In the genomic region with DNA sequence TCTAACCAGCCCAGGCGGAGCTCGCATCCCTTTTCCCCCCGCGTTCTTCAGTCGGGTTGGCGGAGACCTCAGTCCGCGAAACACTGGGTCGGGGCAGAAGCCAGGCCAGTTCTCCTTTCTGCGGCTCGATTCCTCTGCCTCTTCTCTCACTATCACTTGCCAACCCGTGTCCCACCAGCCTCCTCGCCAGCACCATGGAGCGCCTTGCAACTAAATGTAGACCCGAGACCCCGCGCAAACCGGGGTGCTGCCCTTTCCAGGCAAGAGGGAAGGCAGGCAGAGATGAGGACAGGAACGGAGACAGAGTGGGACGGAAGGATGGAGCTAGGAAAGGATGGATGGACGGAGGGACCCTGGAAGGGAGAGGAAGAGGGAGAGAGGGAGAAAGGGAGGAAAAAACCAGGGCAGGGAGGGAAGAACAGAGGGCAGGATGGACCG, we compare ENCODE assay signal across 11 cellular contexts. TPM values are rescaled to one million over a fixed set of nuclear protein-coding genes. Genes with fewer than 3 reads are reported as not detected.
DNase-seq lines count a peak whose midpoint lies in the region; FAIRE-seq and TF ChIP-seq lines count a peak whose summit lies in the region.
"Not testable (repeated sequence)": the region's sequence is repeated elsewhere in the genome, so short reads cannot be mapped to it uniquely, and the experiment has no call there.
"Had no signal": no experiment of that assay in that cellular context is flagged by ENCODE, and none has a peak within 500 bp of the region (broad histone marks: within the 10 kb centered on the region; RNA-seq: fewer than 3 reads in every experiment).

No MANE protein-coding gene starts in this region.

- not testable (repeated sequence) for FAIRE-seq in keratinocyte (lab: Jason Lieb, UNC)

- peaks cover 19% of the 10 kb centered on the region for H3K9me3 Mint-ChIP-seq in activated CD4-positive, alpha-beta T cell treated with anti-CD3 and anti-CD28 coated beads, Interleukin-2, amount 10 ng/mL, durations not matched to agents 24 days and 14 days

- H3K4me2 ChIP-seq in BLaER1 treated with 17β-estradiol and CSF1 and Interleukin-3, amounts not matched to agents 10 nM and 100 nM, result peak overlapping the region; percentile 65 to 94 (median 79)
- H3K4me2 ChIP-seq in mammary epithelial cell (ENCODE audit: insufficient read depth, low read depth, low read length), result not testable (repeated sequence)
- H3K4me2 ChIP-seq in keratinocyte (ENCODE audit: control insufficient read depth, extremely low read depth, insufficient read depth, low read depth, low read length), result peak overlapping the region; percentile 77

- H3K4me3 Mint-ChIP-seq in activated CD4-positive, alpha-beta T cell treated with anti-CD3 and anti-CD28 coated beads, Interleukin-2, amount 10 ng/mL, durations not matched to agents 24 days and 14 days, result peak overlapping the region; percentile 40

- H3K9ac ChIP-seq in BLaER1 treated with 17β-estradiol and CSF1 and Interleukin-3, amounts not matched to agents 10 nM and 100 nM, result peak overlapping the region; percentile 80 to 90 (median 87); a peak in 21 of 22 replicates
- H3K9ac ChIP-seq in mammary epithelial cell (ENCODE audit: insufficient read depth, low read length); keratinocyte (ENCODE audit: control insufficient read depth, extremely low read depth, insufficient read depth, low read length): not testable (repeated sequence)
- peak overlapping the region in 1 of 5 donors; percentile 45 for H3K9ac ChIP-seq in subcutaneous abdominal adipose tissue (ENCODE audit: low read length in 5 of 5)

- H3K27me3 Mint-ChIP-seq in activated CD4-positive, alpha-beta T cell treated with anti-CD3 and anti-CD28 coated beads, Interleukin-2, amount 10 ng/mL, durations not matched to agents 24 days and 14 days, result peaks cover 36% of the 10 kb centered on the region

- H4K20me1 ChIP-seq in BLaER1 treated with 17β-estradiol and CSF1 and Interleukin-3, amounts not matched to agents 10 nM and 100 nM; mammary epithelial cell (ENCODE audit: insufficient read depth, low read length); keratinocyte (ENCODE audit: control insufficient read depth, extremely low read depth, insufficient read depth, low read length): not testable (repeated sequence)

- peaks cover 12% of the 10 kb centered on the region for H3K36me3 Mint-ChIP-seq in activated CD4-positive, alpha-beta T cell treated with anti-CD3 and anti-CD28 coated beads, Interleukin-2, amount 10 ng/mL, durations not matched to agents 24 days and 14 days (ENCODE audit: low read depth)

- dilution Hi-C loops in mammary epithelial cell (cut with HindIII; ENCODE audit: low sequenced_read_pairs); keratinocyte (cut with MboI; ENCODE audit: extremely low pct_ligation_motif_present, low sequenced_read_pairs): not testable (repeated sequence)

- DNase-seq in HPDE6-E6E7 (ENCODE audit: extremely low spot score) (peak; percentile 4), mammary epithelial cell (peak; percentile 70), fibroblast of the aortic adventitia (ENCODE audit: low read depth) (peak; percentile 80), non-pigmented ciliary epithelial cell (ENCODE audit: low read depth) (peak; percentile 22)
- not testable (repeated sequence) for DNase-seq in activated CD4-positive, alpha-beta T cell treated with anti-CD3 and anti-CD28 coated beads, Interleukin-2, amount 10 ng/mL, durations not matched to agents 24 days and 14 days; keratinocyte (ENCODE audit: low read depth, low spot score)

- not testable (repeated sequence) for TF ChIP-seq CTCF in mammary epithelial cell (conservative IDR thresholded peaks at IDR 0.05 in 1 of 2, IDR thresholded peaks at IDR 0.05 in 1 of 2; ENCODE audit: extremely low read depth in 1 of 2, insufficient read depth in 1 of 2, low read depth in 1 of 2, low read length in 2 of 2); fibroblast of the aortic adventitia (IDR thresholded peaks at IDR 0.05; ENCODE audit: insufficient read depth, low read length); keratinocyte (optimal IDR thresholded peaks at IDR 0.05 in 1 of 3, IDR thresholded peaks at IDR 0.05 in 1 of 3, conservative IDR thresholded peaks at IDR 0.05 in 1 of 3; ENCODE audit: extremely low read depth in 1 of 3, insufficient read depth in 2 of 3, low read length in 3 of 3)

- intact Hi-C loops in activated CD4-positive, alpha-beta T cell treated with anti-CD3 and anti-CD28 coated beads, Interleukin-2, amount 10 ng/mL, durations not matched to agents 24 days and 14 days (cut with micrococcal nuclease); mammary epithelial cell (cut with micrococcal nuclease): not testable (repeated sequence)

- H3K9me1 ChIP-seq in keratinocyte (ENCODE audit: control insufficient read depth, extremely low read depth, insufficient read depth, low read length), result not testable (repeated sequence)

- peaks cover 41 to 57% (median 50%) of the 10 kb centered on the region in 11 experiments for H3K9me3 ChIP-seq in BLaER1 treated with 17β-estradiol and CSF1 and Interleukin-3, amounts not matched to agents 10 nM and 100 nM (replicated peaks in 1 of 11)
- H3K9me3 ChIP-seq in mammary epithelial cell (replicated peaks; ENCODE audit: insufficient read depth, low read length) (peaks cover 12% of the 10 kb centered on the region), keratinocyte (ENCODE audit: control insufficient read depth, low read depth, low read length) (peaks cover 10% of the 10 kb centered on the region), subcutaneous abdominal adipose tissue (ENCODE audit: control insufficient read depth in 5 of 5, low read length in 5 of 5) (peaks cover 5 to 55% (median 39%) of the 10 kb centered on the region in 5 donors)

- CTCF ChIA-PET in mammary epithelial cell (lab: Charles Lee; ENCODE audit: low non-redundant PET), result not testable (repeated sequence)

- not testable (repeated sequence) for H3K4me1 ChIP-seq in BLaER1 treated with 17β-estradiol and CSF1 and Interleukin-3, amounts not matched to agents 10 nM and 100 nM; mammary epithelial cell (ENCODE audit: insufficient read depth, low read length); keratinocyte (ENCODE audit: control insufficient read depth, extremely low read depth, insufficient read depth, low read length)
- peaks cover 2 to 17% (median 8%) of the 10 kb centered on the region in 5 donors for H3K4me1 ChIP-seq in subcutaneous abdominal adipose tissue (ENCODE audit: control insufficient read depth in 5 of 5, insufficient read depth in 5 of 5, low read length in 5 of 5)

- not testable (repeated sequence) for H3K79me2 ChIP-seq in mammary epithelial cell (ENCODE audit: insufficient read depth, low read length); keratinocyte (ENCODE audit: control insufficient read depth, insufficient read depth, low read length)

- peak overlapping the region in 10 of 11 experiments; percentile 7 to 93 (median 89); a peak in 19 of 22 replicates for H3K27ac ChIP-seq in BLaER1 treated with 17β-estradiol and CSF1 and Interleukin-3, amounts not matched to agents 10 nM and 100 nM
- not testable (repeated sequence) for H3K27ac ChIP-seq in mammary epithelial cell (ENCODE audit: insufficient read depth, low read depth, low read length); keratinocyte (ENCODE audit: control insufficient read depth, insufficient read depth, low read length); subcutaneous abdominal adipose tissue (ENCODE audit: low read depth, low read length)

- H3K4me1 Mint-ChIP-seq in activated CD4-positive, alpha-beta T cell treated with anti-CD3 and anti-CD28 coated beads, Interleukin-2, amount 10 ng/mL, durations not matched to agents 24 days and 14 days, result not testable (repeated sequence)

- H3K4me3 ChIP-seq in BLaER1 treated with 17β-estradiol and CSF1 and Interleukin-3, amounts not matched to agents 10 nM and 100 nM, result peak overlapping the region; percentile 53 to 77 (median 74)
- not testable (repeated sequence) for H3K4me3 ChIP-seq in mammary epithelial cell (replicated peaks in 1 of 3; ENCODE audit: insufficient read depth in 1 of 3, low read depth in 2 of 3, low read length in 3 of 3)
- H3K4me3 ChIP-seq in fibroblast of the aortic adventitia (ENCODE audit: low read depth, low read length), result peak overlapping the region; percentile 39
- H3K4me3 ChIP-seq in keratinocyte (ENCODE audit: control insufficient read depth in 2 of 3, extremely low read depth in 1 of 3, insufficient read depth in 2 of 3, low read depth in 1 of 3, low read length in 3 of 3), result peak overlapping the region in 2 of 3 experiments; percentile 42 to 53
- H3K4me3 ChIP-seq in subcutaneous abdominal adipose tissue (ENCODE audit: low read depth in 1 of 5, low read length in 5 of 5), result peak overlapping the region; percentile 30 to 57 (median 48)

- not testable (repeated sequence) for BruUV-seq in mammary epithelial cell (replicated peaks; lab: Mats Ljungman, UMichigan)

- peaks cover 0 to 15% (median 9%) of the 10 kb centered on the region in 11 experiments; a peak in 4 of 22 replicates for H3K36me3 ChIP-seq in BLaER1 treated with 17β-estradiol and CSF1 and Interleukin-3, amounts not matched to agents 10 nM and 100 nM
- not testable (repeated sequence) for H3K36me3 ChIP-seq in mammary epithelial cell (ENCODE audit: insufficient read depth, low read length); keratinocyte (ENCODE audit: control insufficient read depth in 2 of 2, extremely low read depth in 1 of 2, insufficient read depth in 2 of 2, low read length in 2 of 2); subcutaneous abdominal adipose tissue (ENCODE audit: control insufficient read depth in 5 of 5, insufficient read depth in 5 of 5, low read length in 5 of 5)

- WGBS in mammary epithelial cell (ENCODE audit: low coverage, missing lambda C conversion rate), result 30% methylated on average over 20 of the region's 22 CpGs

- H2AFZ ChIP-seq in mammary epithelial cell (ENCODE audit: low read depth, low read length), result not testable (repeated sequence)
- peak overlapping the region; percentile 69 for H2AFZ ChIP-seq in keratinocyte (ENCODE audit: control insufficient read depth, low read length)

- in situ Hi-C loops in mammary epithelial cell (cut with MboI; ENCODE audit: low sequenced_read_pairs in 2 of 2), result not testable (repeated sequence)

- peak overlapping the region; percentile 61 for H3K27ac Mint-ChIP-seq in activated CD4-positive, alpha-beta T cell treated with anti-CD3 and anti-CD28 coated beads, Interleukin-2, amount 10 ng/mL, durations not matched to agents 24 days and 14 days

- H3K27me3 ChIP-seq in BLaER1 treated with 17β-estradiol and CSF1 and Interleukin-3, amounts not matched to agents 10 nM and 100 nM, result peaks cover 31 to 40% (median 34%) of the 10 kb centered on the region in 11 experiments
- H3K27me3 ChIP-seq in mammary epithelial cell (ENCODE audit: insufficient read depth, low read length); keratinocyte (ENCODE audit: control insufficient read depth, extremely low read depth, insufficient read depth, low read length): not testable (repeated sequence)
- H3K27me3 ChIP-seq in subcutaneous abdominal adipose tissue (ENCODE audit: control insufficient read depth in 5 of 5, insufficient read depth in 4 of 5, low read length in 5 of 5), result peaks cover 0 to 22% (median 14%) of the 10 kb centered on the region in 5 donors

RNA-seq across cellular contexts. Expression of a gene that starts 6.3 kb away (rescaled TPM):
- total RNA-seq in activated CD4-positive, alpha-beta T cell treated with anti-CD3 and anti-CD28 coated beads, Interleukin-2, amount 10 ng/mL, durations not matched to agents 24 days and 14 days, result not detected in 2 replicates
- total RNA-seq in mammary epithelial cell, result not detected
- not detected for polyA plus RNA-seq in mammary epithelial cell
- polyA minus RNA-seq in mammary epithelial cell, result not detected
- not detected in 2 replicates for total RNA-seq in fibroblast of the aortic adventitia (ENCODE audit: low replicate concordance)
- polyA plus RNA-seq in keratinocyte, result not detected in 3 replicates
- polyA plus RNA-seq in keratinocyte (2011; ENCODE audit: low read depth), result not detected
- not detected in 2 replicates for polyA plus RNA-seq in keratinocyte (2011; cell fraction: cytosol; rRNA removed)
- polyA plus RNA-seq in keratinocyte (2011; cell fraction: nucleus; rRNA removed), result not detected in 2 replicates
- not detected in 2 replicates for polyA plus RNA-seq in keratinocyte (2012; ENCODE audit: low replicate concordance)
- polyA minus RNA-seq in keratinocyte, result not detected in 3 replicates
- not detected for polyA minus RNA-seq in keratinocyte (2011; cell fraction: cytosol; rRNA and poly(A)+ RNA removed)
- not detected in 2 replicates for polyA minus RNA-seq in keratinocyte (2011; cell fraction: nucleus; rRNA and poly(A)+ RNA removed)
- total RNA-seq: adrenal gland, K562 had no signal
- polyA plus RNA-seq: adrenal gland, CD14-positive monocyte had no signal
